ENCODE assay signal across 33 cellular contexts in the genomic region with DNA sequence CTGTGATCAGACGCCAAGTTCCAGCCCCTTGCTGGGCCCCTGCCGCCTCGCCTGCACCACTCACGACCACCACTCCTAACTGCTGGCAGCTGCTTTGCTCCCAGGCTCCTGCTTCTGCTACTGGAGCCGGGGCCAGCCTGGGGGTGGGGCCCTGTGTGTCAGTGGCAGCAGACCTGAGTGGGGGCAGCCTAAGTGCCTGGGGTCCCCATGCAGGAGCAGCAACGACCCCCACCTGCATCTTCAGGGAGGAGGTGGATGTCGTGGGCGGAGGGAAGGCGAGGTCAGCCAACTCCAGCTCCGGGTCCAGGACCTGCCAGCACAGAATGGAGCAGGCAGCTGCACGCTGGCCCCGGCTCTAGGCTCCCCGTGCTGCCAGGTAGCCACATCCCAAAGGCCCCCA. TPM values are rescaled to one million over a fixed set of nuclear protein-coding genes. Genes with fewer than 3 reads are reported as not detected.
"Had no signal": no experiment of that assay in that cellular context is flagged by ENCODE, and none has a peak within 500 bp of the region (broad histone marks: within the 10 kb centered on the region; RNA-seq: fewer than 3 reads in every experiment).

No MANE protein-coding gene starts in this region.

- H3K4me3 ChIP-seq: adrenal gland, body of pancreas, cardiac muscle cell had no signal

- ATAC-seq: activated CD8-positive, alpha-beta T cell treated with anti-CD3 and anti-CD28 coated beads for 36 hours; activated T-cell treated with anti-CD3 and anti-CD28 coated beads, Interleukin-2, amount 50 U/mL, for 4 hours; activated T-cell treated with anti-CD3 and anti-CD28 coated beads, Interleukin-2, amount 50 U/mL, for 72 hours; body of pancreas; T-cell; T-helper 17 cell had no signal

- H3K27me3 Mint-ChIP-seq: activated B cell treated with CpG ODN at 0.5 μM for 24 hours; activated CD4-positive, alpha-beta memory T cell treated with anti-CD3 and anti-CD28 coated beads for 36 hours; activated CD4-positive, alpha-beta T cell treated with anti-CD3 and anti-CD28 coated beads, Interleukin-2, amount 10 ng/mL, durations not matched to agents 24 days and 14 days; activated CD8-positive, alpha-beta T cell treated with anti-CD3 and anti-CD28 coated beads for 36 hours; activated naive CD4-positive, alpha-beta T cell treated with anti-CD3 and anti-CD28 coated beads, Interleukin-2, amount 10 ng/mL, durations not matched to agents 7 days and 5 days; activated naive CD4-positive, alpha-beta T cell treated with anti-CD3 and anti-CD28 coated beads, Interleukin-2, amount 50 U/mL, for 24 hours; activated naive CD8-positive, alpha-beta T cell; activated naive CD8-positive, alpha-beta T cell treated with anti-CD3 and anti-CD28 coated beads, Interleukin-2, amount 10 ng/mL, durations not matched to agents 7 days and 5 days; central memory CD8-positive, alpha-beta T cell; T-cell; T-helper 17 cell had no signal

- H3K27ac ChIP-seq: adrenal gland, body of pancreas, cardiac muscle cell, VCaP had no signal

- H3K4me3 Mint-ChIP-seq: activated B cell treated with CpG ODN at 0.5 μM for 24 hours; activated CD4-positive, alpha-beta memory T cell treated with anti-CD3 and anti-CD28 coated beads for 36 hours; activated CD4-positive, alpha-beta T cell treated with anti-CD3 and anti-CD28 coated beads, Interleukin-2, amount 10 ng/mL, durations not matched to agents 24 days and 14 days; activated CD8-positive, alpha-beta T cell treated with anti-CD3 and anti-CD28 coated beads for 36 hours; activated naive CD4-positive, alpha-beta T cell treated with anti-CD3 and anti-CD28 coated beads, Interleukin-2, amount 10 ng/mL, durations not matched to agents 7 days and 5 days; activated naive CD4-positive, alpha-beta T cell treated with anti-CD3 and anti-CD28 coated beads, Interleukin-2, amount 50 U/mL, for 24 hours; activated T-cell treated with anti-CD3 and anti-CD28 coated beads, Interleukin-2, amount 50 U/mL, for 4 hours; central memory CD8-positive, alpha-beta T cell had no signal

- H3K9me3 Mint-ChIP-seq: activated B cell treated with CpG ODN at 0.5 μM for 24 hours; activated CD4-positive, alpha-beta memory T cell treated with anti-CD3 and anti-CD28 coated beads for 36 hours; activated CD4-positive, alpha-beta T cell treated with anti-CD3 and anti-CD28 coated beads, Interleukin-2, amount 10 ng/mL, durations not matched to agents 24 days and 14 days; activated CD8-positive, alpha-beta T cell treated with anti-CD3 and anti-CD28 coated beads for 36 hours; activated naive CD4-positive, alpha-beta T cell treated with anti-CD3 and anti-CD28 coated beads, Interleukin-2, amount 10 ng/mL, durations not matched to agents 7 days and 5 days; activated naive CD4-positive, alpha-beta T cell treated with anti-CD3 and anti-CD28 coated beads, Interleukin-2, amount 50 U/mL, for 24 hours; activated naive CD8-positive, alpha-beta T cell treated with anti-CD3 and anti-CD28 coated beads, Interleukin-2, amount 10 ng/mL, durations not matched to agents 7 days and 5 days; activated T-cell treated with anti-CD3 and anti-CD28 coated beads, Interleukin-2, amount 50 U/mL, for 4 hours; activated T-cell treated with anti-CD3 and anti-CD28 coated beads, Interleukin-2, amount 50 U/mL, for 72 hours; activated T-helper 2 cell treated with anti-CD3 and anti-CD28 coated beads, Interferon-gamma antibody, Interleukin-2, Interleukin-4, amounts not matched to agents 10 μg/mL and 5 μg/mL and 100 μg/mL, durations not matched to agents 14 hours and 24 hours and 36 hours; central memory CD8-positive, alpha-beta T cell; T-cell had no signal

- H3K27me3 ChIP-seq: adrenal gland, body of pancreas, cardiac muscle cell had no signal

- H3K9me3 ChIP-seq: adrenal gland, body of pancreas had no signal

- H3K27ac Mint-ChIP-seq: activated B cell treated with CpG ODN at 0.5 μM for 24 hours; activated CD4-positive, alpha-beta memory T cell treated with anti-CD3 and anti-CD28 coated beads for 36 hours; activated CD4-positive, alpha-beta T cell treated with anti-CD3 and anti-CD28 coated beads, Interleukin-2, amount 10 ng/mL, durations not matched to agents 24 days and 14 days; activated naive CD4-positive, alpha-beta T cell treated with anti-CD3 and anti-CD28 coated beads, Interleukin-2, amount 10 ng/mL, durations not matched to agents 7 days and 5 days; activated naive CD4-positive, alpha-beta T cell treated with anti-CD3 and anti-CD28 coated beads, Interleukin-2, amount 50 U/mL, for 24 hours; activated T-cell treated with anti-CD3 and anti-CD28 coated beads, Interleukin-2, amount 50 U/mL, for 72 hours; activated T-helper 2 cell treated with anti-CD3 and anti-CD28 coated beads, Interferon-gamma antibody, Interleukin-2, Interleukin-4, amounts not matched to agents 10 μg/mL and 5 μg/mL and 100 μg/mL, durations not matched to agents 14 hours and 24 hours and 36 hours; T-helper 17 cell had no signal

- DNase-seq: activated B cell treated with CpG ODN at 0.5 μM for 24 hours; activated CD4-positive, alpha-beta memory T cell treated with anti-CD3 and anti-CD28 coated beads for 36 hours; activated CD4-positive, alpha-beta T cell treated with anti-CD3 and anti-CD28 coated beads for 4 hours; activated CD4-positive, alpha-beta T cell treated with anti-CD3 and anti-CD28 coated beads, Interleukin-2, amount 10 ng/mL, durations not matched to agents 24 days and 14 days; activated CD4-positive, alpha-beta T cell treated with anti-CD3 and anti-CD28 coated beads, Interleukin-2, amount 50 U/mL, for 1 hour; activated CD4-positive, alpha-beta T cell treated with anti-CD3 and anti-CD28 coated beads, Interleukin-2, amount 50 U/mL, for 4 hours; activated CD4-positive, CD25-positive, alpha-beta regulatory T cell treated with anti-CD3 and anti-CD28 coated beads, Interleukin-2, amount 50 U/mL, for 72 hours; activated CD8-positive, alpha-beta memory T cell treated with anti-CD3 and anti-CD28 coated beads, Interleukin-2, amount 50 U/mL, for 4 hours; activated CD8-positive, alpha-beta T cell treated with anti-CD3 and anti-CD28 coated beads for 36 hours; activated effector memory CD4-positive, alpha-beta T cell treated with Interleukin-2 at 50 U/mL for 16 hours; activated gamma-delta T cell; activated naive CD4-positive, alpha-beta T cell treated with anti-CD3 and anti-CD28 coated beads, Interleukin-2, amount 10 ng/mL, durations not matched to agents 7 days and 5 days; activated naive CD4-positive, alpha-beta T cell treated with Interleukin-2 at 50 U/mL for 16 hours; activated naive CD8-positive, alpha-beta T cell treated with anti-CD3 and anti-CD28 coated beads, Interleukin-2, amount 10 ng/mL, durations not matched to agents 7 days and 5 days; activated T-cell treated with anti-CD3 and anti-CD28 coated beads for 4 hours; activated T-cell treated with anti-CD3 and anti-CD28 coated beads, Interleukin-2, amount 50 U/mL, for 1 hour; activated T-cell treated with anti-CD3 and anti-CD28 coated beads, Interleukin-2, amount 50 U/mL, for 4 hours; activated T-cell treated with anti-CD3 and anti-CD28 coated beads, Interleukin-2, amount 50 U/mL, for 72 hours; adrenal gland; amniotic stem cell; aorta; body of pancreas; caudate nucleus; cerebellar nuclear complex; T-cell; T-helper 17 cell; T1000 had no signal

RNA-seq across cellular contexts. Expression of a gene that starts 21.1 kb away (rescaled TPM):
- polyA plus RNA-seq: adrenal gland, aorta, cardiac muscle cell had no signal
